ENCODE assay signal across 1 cellular context in genomic region chr9:35102769-35103659, GRCh38.
TF ChIP-seq lines count a peak whose summit lies in the region.

Gene STOML2 (minus strand): TSS chr9:35103131. CDS start chr9:35103094, 37 bp downstream.

TF ChIP-seq in K562, 482 proteins besides CTCF, POLR2A, EP300 and RAD21 (continued from another document and continues in another):
- TF ChIP-seq ARID3B (CRISPR knock-in tag; IDR thresholded peaks at IDR 0.05; ENCODE audit: borderline replicate concordance) (no peak), HDAC8 (tag; IDR thresholded peaks at IDR 0.05) (no peak), ZNF239 (CRISPR knock-in tag; IDR thresholded peaks at IDR 0.05) (peak; percentile 68), ZNF140 (CRISPR knock-in tag; IDR thresholded peaks at IDR 0.05) (no peak), RB1 (IDR thresholded peaks at IDR 0.05; ENCODE audit: low read depth) (peak; percentile 2; the same call in 1 of the 2 replicates), DMBX1 (CRISPR knock-in tag; IDR thresholded peaks at IDR 0.05; ENCODE audit: borderline replicate concordance) (no peak), XRCC5 (IDR thresholded peaks at IDR 0.05; ENCODE audit: low read depth, low read length) (0 out of 2 replicates have a peak, but pooled peaks have one; percentile 65), TFAP4 (CRISPR knock-in tag; IDR thresholded peaks at IDR 0.05; ENCODE audit: borderline replicate concordance) (peak; percentile 84), TFAM (CRISPR knock-in tag; conservative IDR thresholded peaks at IDR 0.05) (no peak), TEAD1 (CRISPR knock-in tag; IDR thresholded peaks at IDR 0.05) (no peak; a peak in 1 of 4 replicates), CTCFL (IDR thresholded peaks at IDR 0.05; ENCODE audit: borderline replicate concordance, insufficient read depth, low read depth, low read length, poor library complexity, severe bottlenecking) (no peak), SMARCC2 (IDR thresholded peaks at IDR 0.05; ENCODE audit: low read depth) (no peak), PHF20 (IDR thresholded peaks at IDR 0.05; ENCODE audit: partially characterized antibody) (peak; percentile 92), NUFIP1 (IDR thresholded peaks at IDR 0.05; ENCODE audit: partially characterized antibody) (no peak), FOXA3 (CRISPR knock-in tag; conservative IDR thresholded peaks at IDR 0.05 in 1 of 2, IDR thresholded peaks at IDR 0.05 in 1 of 2) (no peak), TAF7 (tag; IDR thresholded peaks at IDR 0.05) (no peak; the same call in none of the 2 replicates), ELF2 (CRISPR knock-in tag; IDR thresholded peaks at IDR 0.05) (no peak), ZNF280B (CRISPR knock-in tag; IDR thresholded peaks at IDR 0.05) (no peak), E2F6 (IDR thresholded peaks at IDR 0.05; ENCODE audit: borderline replicate concordance in 1 of 2, extremely low read depth in 1 of 2, insufficient read depth in 1 of 2, insufficient read length in 1 of 2, low read depth in 1 of 2, low read length in 1 of 2, poor library complexity in 1 of 2, severe bottlenecking in 1 of 2) (peak; percentile 2 to 47), U2AF1 (optimal IDR thresholded peaks at IDR 0.05; ENCODE audit: low read depth, low read length) (no peak), KDM5B (IDR thresholded peaks at IDR 0.05; ENCODE audit: insufficient replicate concordance, low read depth, low read length) (peak; percentile 81), POLR2H (tag; IDR thresholded peaks at IDR 0.05; ENCODE audit: low read depth) (no peak), ARHGAP35 (IDR thresholded peaks at IDR 0.05; ENCODE audit: partially characterized antibody) (no peak), NCOR1 (IDR thresholded peaks at IDR 0.05) (peak; percentile 40; the same call in 1 of the 2 replicates), SMARCA4 (IDR thresholded peaks at IDR 0.05) (no peak), SMAD3 (CRISPR knock-in tag; conservative IDR thresholded peaks at IDR 0.05) (no peak), ZNF436 (CRISPR knock-in tag; IDR thresholded peaks at IDR 0.05) (no peak), ASH1L (IDR thresholded peaks at IDR 0.05; ENCODE audit: borderline replicate concordance, low read depth, partially characterized antibody) (no peak), ZC3H8 (IDR thresholded peaks at IDR 0.05) (no peak), EP400 (IDR thresholded peaks at IDR 0.05) (peak; percentile 86), RCOR1 (IDR thresholded peaks at IDR 0.05; ENCODE audit: borderline replicate concordance in 1 of 2, low read depth in 2 of 2, low read length in 2 of 2) (no peak), SLC30A9 (CRISPR knock-in tag; IDR thresholded peaks at IDR 0.05) (no peak), HES1 (IDR thresholded peaks at IDR 0.05; ENCODE audit: low read depth) (no peak), RBM14 (IDR thresholded peaks at IDR 0.05; ENCODE audit: borderline replicate concordance, insufficient read depth, low read depth, low read length) (no peak), NR2F6 (CRISPR knock-in tag; IDR thresholded peaks at IDR 0.05) (peak; percentile 76; the same call in 1 of the 2 replicates), ETS2 (tag; IDR thresholded peaks at IDR 0.05; ENCODE audit: borderline replicate concordance, poor library complexity, severe bottlenecking) (no peak), PYGO2 (tag; IDR thresholded peaks at IDR 0.05) (no peak), ZNF280A (IDR thresholded peaks at IDR 0.05; ENCODE audit: low read depth, partially characterized antibody) (no peak), KLF6 (CRISPR knock-in tag; IDR thresholded peaks at IDR 0.05; ENCODE audit: borderline replicate concordance) (no peak), ZNF766 (CRISPR knock-in tag; conservative IDR thresholded peaks at IDR 0.05) (no peak), ZBTB1 (CRISPR knock-in tag; IDR thresholded peaks at IDR 0.05; ENCODE audit: borderline replicate concordance, low read depth) (no peak; the same call in 1 of the 2 replicates), ZNF175 (CRISPR knock-in tag; IDR thresholded peaks at IDR 0.05; ENCODE audit: low read depth) (no peak), HDAC1 (IDR thresholded peaks at IDR 0.05) (peak; percentile 14 to 80; a peak in 2 of 4 replicates), ZNF764 (CRISPR knock-in tag; IDR thresholded peaks at IDR 0.05; ENCODE audit: low read depth) (no peak), FOXP1 (CRISPR knock-in tag; IDR thresholded peaks at IDR 0.05) (no peak), CCAR2 (IDR thresholded peaks at IDR 0.05; ENCODE audit: low read depth, low read length) (no peak)
- TF ChIP-seq, protein P1, sequence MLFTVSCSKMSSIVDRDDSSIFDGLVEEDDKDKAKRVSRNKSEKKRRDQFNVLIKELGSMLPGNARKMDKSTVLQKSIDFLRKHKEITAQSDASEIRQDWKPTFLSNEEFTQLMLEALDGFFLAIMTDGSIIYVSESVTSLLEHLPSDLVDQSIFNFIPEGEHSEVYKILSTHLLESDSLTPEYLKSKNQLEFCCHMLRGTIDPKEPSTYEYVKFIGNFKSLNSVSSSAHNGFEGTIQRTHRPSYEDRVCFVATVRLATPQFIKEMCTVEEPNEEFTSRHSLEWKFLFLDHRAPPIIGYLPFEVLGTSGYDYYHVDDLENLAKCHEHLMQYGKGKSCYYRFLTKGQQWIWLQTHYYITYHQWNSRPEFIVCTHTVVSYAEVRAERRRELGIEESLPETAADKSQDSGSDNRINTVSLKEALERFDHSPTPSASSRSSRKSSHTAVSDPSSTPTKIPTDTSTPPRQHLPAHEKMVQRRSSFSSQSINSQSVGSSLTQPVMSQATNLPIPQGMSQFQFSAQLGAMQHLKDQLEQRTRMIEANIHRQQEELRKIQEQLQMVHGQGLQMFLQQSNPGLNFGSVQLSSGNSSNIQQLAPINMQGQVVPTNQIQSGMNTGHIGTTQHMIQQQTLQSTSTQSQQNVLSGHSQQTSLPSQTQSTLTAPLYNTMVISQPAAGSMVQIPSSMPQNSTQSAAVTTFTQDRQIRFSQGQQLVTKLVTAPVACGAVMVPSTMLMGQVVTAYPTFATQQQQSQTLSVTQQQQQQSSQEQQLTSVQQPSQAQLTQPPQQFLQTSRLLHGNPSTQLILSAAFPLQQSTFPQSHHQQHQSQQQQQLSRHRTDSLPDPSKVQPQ (CRISPR knock-in tag; IDR thresholded peaks at IDR 0.05; ENCODE audit: borderline replicate concordance): no peak
- TF ChIP-seq, protein P2, sequence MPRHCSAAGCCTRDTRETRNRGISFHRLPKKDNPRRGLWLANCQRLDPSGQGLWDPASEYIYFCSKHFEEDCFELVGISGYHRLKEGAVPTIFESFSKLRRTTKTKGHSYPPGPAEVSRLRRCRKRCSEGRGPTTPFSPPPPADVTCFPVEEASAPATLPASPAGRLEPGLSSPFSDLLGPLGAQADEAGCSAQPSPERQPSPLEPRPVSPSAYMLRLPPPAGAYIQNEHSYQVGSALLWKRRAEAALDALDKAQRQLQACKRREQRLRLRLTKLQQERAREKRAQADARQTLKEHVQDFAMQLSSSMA (CRISPR knock-in tag; IDR thresholded peaks at IDR 0.05): no peak
- TF ChIP-seq, protein P3, sequence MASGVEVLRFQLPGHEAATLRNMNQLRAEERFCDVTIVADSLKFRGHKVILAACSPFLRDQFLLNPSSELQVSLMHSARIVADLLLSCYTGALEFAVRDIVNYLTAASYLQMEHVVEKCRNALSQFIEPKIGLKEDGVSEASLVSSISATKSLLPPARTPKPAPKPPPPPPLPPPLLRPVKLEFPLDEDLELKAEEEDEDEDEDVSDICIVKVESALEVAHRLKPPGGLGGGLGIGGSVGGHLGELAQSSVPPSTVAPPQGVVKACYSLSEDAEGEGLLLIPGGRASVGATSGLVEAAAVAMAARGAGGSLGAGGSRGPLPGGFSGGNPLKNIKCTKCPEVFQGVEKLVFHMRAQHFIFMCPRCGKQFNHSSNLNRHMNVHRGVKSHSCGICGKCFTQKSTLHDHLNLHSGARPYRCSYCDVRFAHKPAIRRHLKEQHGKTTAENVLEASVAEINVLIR (CRISPR knock-in tag; IDR thresholded peaks at IDR 0.05): no peak
